Comparison of ENCODE assay signal across 8 cellular contexts in the genomic region with DNA sequence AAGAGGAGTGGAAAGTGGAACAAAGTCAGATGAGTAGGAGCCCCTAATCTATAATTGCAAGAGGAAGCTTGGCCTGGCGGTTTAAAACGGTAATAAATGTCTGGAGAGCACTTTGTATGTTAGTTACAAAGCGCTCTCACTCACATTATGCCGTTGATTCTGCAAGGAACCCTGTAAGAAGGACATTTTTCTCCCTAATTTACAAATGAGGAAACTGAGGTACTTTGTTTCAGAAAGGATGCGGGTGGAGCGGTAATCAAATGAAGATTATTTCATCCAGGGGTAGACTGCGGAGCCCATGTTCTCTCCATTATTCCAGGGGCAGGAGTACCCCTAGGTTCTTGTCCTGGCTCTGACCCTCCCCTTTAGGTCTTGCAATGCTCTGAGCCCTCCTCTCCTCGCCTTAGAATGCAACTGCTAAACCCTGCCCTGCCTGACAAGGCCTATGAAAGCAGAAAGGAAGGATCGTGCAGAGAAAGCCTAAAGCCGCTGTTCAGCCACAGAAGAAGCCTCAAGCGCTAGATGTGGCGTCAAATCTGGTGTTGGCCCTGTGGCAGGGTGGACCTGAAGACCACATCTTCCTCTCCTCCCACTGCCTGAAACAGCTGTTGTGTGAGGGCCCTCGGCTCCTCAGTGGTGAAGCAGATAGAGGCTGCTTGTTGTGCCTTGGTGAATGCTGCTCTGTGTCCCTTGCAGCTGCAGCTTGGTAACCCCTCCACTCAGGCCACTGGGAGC. TPM values are rescaled to one million over a fixed set of nuclear protein-coding genes. Genes with fewer than 3 reads are reported as not detected.
A peak's percentile ranks its signal among the peaks of the same experiment; 100 is the strongest.
DNase-seq lines count a peak whose midpoint lies in the region; ATAC-seq and TF ChIP-seq lines count a peak whose summit lies in the region.

No MANE protein-coding gene starts in this region.

- H3K36me3 Mint-ChIP-seq in nephron (ENCODE audit: low read depth): peaks cover 10% of the 10 kb centered on the region

- ATAC-seq in activated CD4-positive, CD25-positive, alpha-beta regulatory T cell treated with anti-CD3 and anti-CD28 coated beads, Interleukin-2, amount 50 U/mL, for 24 hours: no peak

- peak overlapping the region; percentile 91 to 96 (median 91) for H3K4me3 Mint-ChIP-seq in nephron

- no peaks in the 10 kb centered on the region for H3K36me3 ChIP-seq in colonic mucosa

- peaks cover 20% of the 10 kb centered on the region for H3K4me1 Mint-ChIP-seq in nephron

- H3K9me3 ChIP-seq in colonic mucosa: no peaks in the 10 kb centered on the region

- peaks cover 14% of the 10 kb centered on the region for H3K27me3 Mint-ChIP-seq in nephron (ENCODE audit: low read depth)

- peak overlapping the region; percentile 41 to 93 (median 87) for H3K27ac Mint-ChIP-seq in nephron

- no peaks in the 10 kb centered on the region for H3K4me1 ChIP-seq in colonic mucosa

- peak overlapping the region; percentile 34 for H3K27ac ChIP-seq in colonic mucosa

- intact Hi-C loops in colonic mucosa (cut with DNase I): no loop called here

- H3K9me3 Mint-ChIP-seq in nephron: no peaks in the 10 kb centered on the region

- no peak for TF ChIP-seq CTCF in colonic mucosa (IDR thresholded peaks at IDR 0.05)
- no peak for TF ChIP-seq CTCF in nephron (IDR thresholded peaks at IDR 0.05; ENCODE audit: unreplicated experiment in 3 of 3)

- peak overlapping the region; percentile 7; the same call in 1 of the 2 replicates for H3K4me3 ChIP-seq in GM08714 (ENCODE audit: low read length)
- H3K4me3 ChIP-seq in colonic mucosa: peak overlapping the region; percentile 98

- no peaks in the 10 kb centered on the region for H3K27me3 ChIP-seq in colonic mucosa

- peak; percentile 68 for DNase-seq in NOMO-1 treated with dmso at 0.1 percent for 144 hours (lab: John Stamatoyannopoulos, UW; ENCODE audit: unreplicated experiment)
- no peak for DNase-seq in colonic mucosa
- DNase-seq in iPS-NIHi7 (ENCODE audit: extremely low spot score): no peak
- no peak for DNase-seq in NCI-H226
- DNase-seq in DMS114 treated with DMSO at 0.1 percent for 48 hours (lab: John Stamatoyannopoulos, UW; ENCODE audit: unreplicated experiment): no peak

- peak overlapping the region in 1 of 2 donors; percentile 55 for H3K9ac ChIP-seq in colonic mucosa (ENCODE audit: low read depth in 2 of 2, low read length in 2 of 2)

RNA-seq across cellular contexts. Expression of gene PACC1, which starts 0.6 kb away (rescaled TPM):
- total RNA-seq in colonic mucosa: 1 to 10 TPM; 2.6 to 3.1 TPM

RNA-seq across cellular contexts. Expression of gene NENF, which starts 17.4 kb away (rescaled TPM):
- total RNA-seq in colonic mucosa: 10 to 100 TPM; 43.4 to 43.9 TPM
